1 cellular context compared by ENCODE assay signal in genomic region chr10:130193493-130194193, GRCh38.
TF ChIP-seq lines count a peak whose summit lies in the region.

No MANE protein-coding gene starts in this region.

TF ChIP-seq in H1, 55 proteins besides CTCF, POLR2A, EP300 and RAD21 (continued from another document):
- TF ChIP-seq PHF8 (conservative IDR thresholded peaks at IDR 0.05; ENCODE audit: low read depth, low read length) = no peak
- TF ChIP-seq RXRA (IDR thresholded peaks at IDR 0.05; ENCODE audit: insufficient read depth, low read depth, low read length) = no peak
- no peak for TF ChIP-seq KDM5A (IDR thresholded peaks at IDR 0.05; ENCODE audit: low read length)
- no peak for TF ChIP-seq CTBP2 (IDR thresholded peaks at IDR 0.05; ENCODE audit: borderline replicate concordance, insufficient read depth, insufficient read length, low read length)
- no peak for TF ChIP-seq POU5F1 (IDR thresholded peaks at IDR 0.05; ENCODE audit: low read depth, low read length)
- TF ChIP-seq SUZ12 (IDR thresholded peaks at IDR 0.05; ENCODE audit: low read length) = no peak
- no peak for TF ChIP-seq SIX5 (IDR thresholded peaks at IDR 0.05; ENCODE audit: low read depth, low read length)
- no peak for TF ChIP-seq CEBPB (IDR thresholded peaks at IDR 0.05; ENCODE audit: low read depth, low read length)
- TF ChIP-seq SP1 (IDR thresholded peaks at IDR 0.05; ENCODE audit: low read depth, low read length) = no peak
- TF ChIP-seq ATF3 (IDR thresholded peaks at IDR 0.05; ENCODE audit: insufficient read depth, low read depth, low read length) = no peak
